ENCODE assay signal across 17 cellular contexts in genomic region chr3:139715736-139716135, GRCh38.
"Had no signal": no experiment of that assay in that cellular context is flagged by ENCODE, and none has a peak within 500 bp of the region (broad histone marks: within the 10 kb centered on the region; RNA-seq: fewer than 3 reads in every experiment).

No MANE protein-coding gene starts in this region.

- H3K36me3 ChIP-seq: left ventricle myocardium inferior, neutrophil, sigmoid colon had no signal

- ATAC-seq: activated CD8-positive, alpha-beta T cell treated with anti-CD3 and anti-CD28 coated beads for 36 hours; activated T-cell treated with anti-CD3 and anti-CD28 coated beads, Interleukin-2, amount 50 U/mL, for 4 hours; mucosa of descending colon; natural killer cell; stimulated activated effector memory CD8-positive, alpha-beta T cell treated with anti-CD3 and anti-CD28 coated beads, Interleukin-12 subunit alpha, Interleukin-12 subunit beta, amount 100 ng/mL, for 72 hours; WTC11 had no signal

- DNase-seq: activated CD4-positive, alpha-beta T cell treated with anti-CD3 and anti-CD28 coated beads for 4 hours; activated CD8-positive, alpha-beta T cell treated with anti-CD3 and anti-CD28 coated beads for 36 hours; activated effector memory CD4-positive, alpha-beta T cell treated with Interleukin-2 at 50 U/mL for 16 hours; activated naive CD4-positive, alpha-beta T cell treated with anti-CD3 and anti-CD28 coated beads, Interleukin-2, amount 50 U/mL, for 16 hours; activated T-cell treated with anti-CD3 and anti-CD28 coated beads, Interleukin-2, amount 50 U/mL, for 4 hours; dorsolateral prefrontal cortex; endodermal cell; hippocampal formation; left ventricle myocardium inferior; mucosa of descending colon; natural killer cell; sigmoid colon; stimulated activated CD4-positive, alpha-beta T cell treated with anti-CD3 and anti-CD28 coated beads, Interleukin-1b, Interleukin-23, amount 100 ng/mL, for 48 hours had no signal

- H3K4me1 ChIP-seq: left ventricle myocardium inferior, parathyroid adenoma, sigmoid colon had no signal

- H3K4me3 ChIP-seq: dorsolateral prefrontal cortex, left ventricle myocardium inferior, mucosa of descending colon, sigmoid colon had no signal

- H3K27ac ChIP-seq: dorsolateral prefrontal cortex, left ventricle myocardium inferior, neutrophil, parathyroid adenoma, sigmoid colon had no signal

- H3K9me3 ChIP-seq: left ventricle myocardium inferior, mucosa of descending colon, neutrophil, sigmoid colon had no signal
